In the genomic region with DNA sequence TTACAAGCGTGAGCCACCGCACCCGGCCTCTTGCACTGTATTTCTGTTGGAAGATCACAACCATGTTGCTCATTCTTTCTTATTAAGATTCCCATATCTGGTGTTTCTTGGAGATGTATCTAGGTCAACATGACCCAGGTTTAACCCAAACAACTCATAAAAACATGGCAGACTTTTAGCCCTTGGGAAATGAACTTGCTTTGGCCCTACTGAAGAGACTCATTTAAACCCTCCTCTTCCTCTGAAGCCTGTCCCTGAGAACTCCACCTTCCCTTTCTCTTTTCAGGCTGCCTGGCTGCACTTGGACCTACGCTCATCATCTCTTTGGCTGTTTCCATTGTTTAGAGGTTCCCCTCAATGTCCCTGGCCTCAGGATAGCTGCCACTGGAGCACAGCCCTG, we compare ENCODE assay signal across 19 cellular contexts. TPM values are rescaled to one million over a fixed set of nuclear protein-coding genes. Genes with fewer than 3 reads are reported as not detected.
DNase-seq lines count a peak whose midpoint lies in the region; ATAC-seq and TF ChIP-seq lines count a peak whose summit lies in the region.
"Had no signal": no experiment of that assay in that cellular context is flagged by ENCODE, and none has a peak within 500 bp of the region (broad histone marks: within the 10 kb centered on the region; RNA-seq: fewer than 3 reads in every experiment).

No MANE protein-coding gene starts in this region.

- no peak for ATAC-seq in PC-3
- ATAC-seq in esophagus mucosa: no peak
- no peak for ATAC-seq in HG03095 (IDR thresholded peaks at IDR 0.05; ENCODE audit: unreplicated experiment)

- BruUV-seq in PC-3 (replicated peaks; lab: Mats Ljungman, UMichigan): no TSS peak

- peaks cover 0 to 3% (median 3%) of the 10 kb centered on the region in 3 donors for H3K27me3 Mint-ChIP-seq in immature natural killer cell (ENCODE audit: low read depth in 3 of 3)
- H3K27me3 Mint-ChIP-seq: CD4-positive, alpha-beta T cell had no signal

- no peak overlapping the region for H2AFZ ChIP-seq in PC-3 (ENCODE audit: low read length)

- no peaks in the 10 kb centered on the region for H3F3A ChIP-seq in PC-3 (ENCODE audit: low read length, unreplicated experiment)

- DNase-seq in PC-3: no peak
- no peak for DNase-seq in immature natural killer cell
- DNase-seq: AML-193; CD4-positive, alpha-beta T cell; DMS79; MV-4-11; NCI-H1417; NCI-H2029; NCI-H2171 treated with DMSO at 0.1 percent for 48 hours; NCI-H748 treated with DMSO at 0.1 percent for 48 hours had no signal

- H3K4me1 ChIP-seq in BLaER1 treated with 17β-estradiol and CSF1 and Interleukin-3, amounts not matched to agents 10 nM and 100 nM: peaks cover 33 to 59% (median 42%) of the 10 kb centered on the region in 10 experiments
- H3K4me1 ChIP-seq in PC-3 (ENCODE audit: insufficient read depth, low read length) (peaks cover 32% of the 10 kb centered on the region), neutrophil (ENCODE audit: control insufficient read depth in 1 of 2, insufficient read depth in 1 of 2, low read depth in 1 of 2, low read length in 1 of 2) (peaks cover 23 to 28% of the 10 kb centered on the region in 2 experiments), subcutaneous abdominal adipose tissue (ENCODE audit: control insufficient read depth in 5 of 5, insufficient read depth in 5 of 5, low read length in 5 of 5) (peaks cover 0 to 8% (median 2%) of the 10 kb centered on the region in 5 donors)
- H3K4me1 ChIP-seq: HAP-1, SJSA1 had no signal

- H3K27ac ChIP-seq in BLaER1 treated with 17β-estradiol and CSF1 and Interleukin-3, amounts not matched to agents 10 nM and 100 nM: peak overlapping the region in 8 of 11 experiments; percentile 1 to 72 (median 34); a peak in 7 of 22 replicates
- H3K27ac ChIP-seq in PC-3 (ENCODE audit: low read length) (peak overlapping the region; percentile 75), neutrophil (peak overlapping the region; percentile 94), subcutaneous abdominal adipose tissue (ENCODE audit: low read depth, low read length) (peak overlapping the region; percentile 24)
- H3K27ac ChIP-seq: SJSA1 had no signal

- H4K20me1 ChIP-seq in BLaER1 treated with 17β-estradiol and CSF1 and Interleukin-3, amounts not matched to agents 10 nM and 100 nM: 0 out of 22 replicates have a peak, but pooled peaks cover 0 to 6% (median 0%) of the 10 kb centered on the region in 11 experiments
- H4K20me1 ChIP-seq in PC-3 (ENCODE audit: low read length): no peaks in the 10 kb centered on the region

- no peak overlapping the region for H3K9ac ChIP-seq in BLaER1 treated with 17β-estradiol and CSF1 and Interleukin-3, amounts not matched to agents 10 nM and 100 nM
- H3K9ac ChIP-seq in PC-3 (ENCODE audit: low read length) (peak overlapping the region; percentile 21; the same call in 1 of the 2 replicates), subcutaneous abdominal adipose tissue (ENCODE audit: low read length in 5 of 5) (no peak overlapping the region)

- H3K9me3 Mint-ChIP-seq in immature natural killer cell: no peaks in the 10 kb centered on the region
- H3K9me3 Mint-ChIP-seq: CD4-positive, alpha-beta T cell had no signal

- H3K9me3 ChIP-seq in BLaER1 treated with 17β-estradiol and CSF1 and Interleukin-3, amounts not matched to agents 10 nM and 100 nM (replicated peaks in 1 of 11): peaks cover 28 to 53% (median 38%) of the 10 kb centered on the region in 11 experiments
- H3K9me3 ChIP-seq in PC-3 (ENCODE audit: low read length): no peaks in the 10 kb centered on the region
- no peaks in the 10 kb centered on the region for H3K9me3 ChIP-seq in neutrophil
- H3K9me3 ChIP-seq in subcutaneous abdominal adipose tissue (ENCODE audit: control insufficient read depth in 5 of 5, low read length in 5 of 5): peaks cover 0 to 15% (median 3%) of the 10 kb centered on the region in 5 donors
- H3K9me3 ChIP-seq: HAP-1, SJSA1 had no signal

- H3K27ac Mint-ChIP-seq in immature natural killer cell: peak overlapping the region in 3 of 6 donors; percentile 21 to 58 (median 39)
- H3K27ac Mint-ChIP-seq: CD4-positive, alpha-beta T cell had no signal

- POLR2A ChIA-PET in PC-3 (lab: Charles Lee; ENCODE audit: unreplicated experiment): no interaction called here

- H3K4me3 Mint-ChIP-seq in immature natural killer cell: no peak overlapping the region
- H3K4me3 Mint-ChIP-seq: CD4-positive, alpha-beta T cell had no signal

- peaks cover 36 to 38% of the 10 kb centered on the region in 2 donors for H3K4me1 Mint-ChIP-seq in immature natural killer cell

- H3K79me2 ChIP-seq in PC-3 (ENCODE audit: low read length): no peaks in the 10 kb centered on the region

- H3K36me3 ChIP-seq in BLaER1 treated with 17β-estradiol and CSF1 and Interleukin-3, amounts not matched to agents 10 nM and 100 nM: no peaks in the 10 kb centered on the region
- H3K36me3 ChIP-seq in PC-3 (ENCODE audit: low read depth, low read length): no peaks in the 10 kb centered on the region
- no peaks in the 10 kb centered on the region for H3K36me3 ChIP-seq in neutrophil
- H3K36me3 ChIP-seq in subcutaneous abdominal adipose tissue (ENCODE audit: control insufficient read depth in 5 of 5, insufficient read depth in 5 of 5, low read length in 5 of 5): no peaks in the 10 kb centered on the region
- H3K36me3 ChIP-seq: HAP-1, SJSA1 had no signal

- intact Hi-C loops in PC-3 (cut with micrococcal nuclease): no loop called here

- H3K9me2 ChIP-seq in PC-3 (replicated peaks; ENCODE audit: low read length): no peaks in the 10 kb centered on the region

- H3K27me3 ChIP-seq in BLaER1 treated with 17β-estradiol and CSF1 and Interleukin-3, amounts not matched to agents 10 nM and 100 nM: peaks cover 78 to 99% (median 92%) of the 10 kb centered on the region in 11 experiments
- H3K27me3 ChIP-seq in PC-3 (ENCODE audit: low read length): no peaks in the 10 kb centered on the region
- no peaks in the 10 kb centered on the region for H3K27me3 ChIP-seq in neutrophil
- H3K27me3 ChIP-seq in subcutaneous abdominal adipose tissue (ENCODE audit: control insufficient read depth in 5 of 5, insufficient read depth in 4 of 5, low read length in 5 of 5): peaks cover 9 to 18% (median 14%) of the 10 kb centered on the region in 5 donors
- H3K27me3 ChIP-seq: SJSA1 had no signal

- no peak for TF ChIP-seq CTCF in PC-3 (conservative IDR thresholded peaks at IDR 0.05; ENCODE audit: low read depth, low read length)
- no peak for TF ChIP-seq CTCF in neutrophil (IDR thresholded peaks at IDR 0.05)

- H3K36me3 Mint-ChIP-seq in immature natural killer cell: no peaks in the 10 kb centered on the region

- CTCF ChIA-PET in PC-3 (lab: Charles Lee): interaction anchor here (0.6 kb wide), 1 partner anchor 8 kb away, joined by 3 read pairs; no protein-coding TSS in a partner anchor

- no peak overlapping the region for H3K4me3 ChIP-seq in BLaER1 treated with 17β-estradiol and CSF1 and Interleukin-3, amounts not matched to agents 10 nM and 100 nM
- no peak overlapping the region for H3K4me3 ChIP-seq in PC-3 (ENCODE audit: low read length)
- no peak overlapping the region for H3K4me3 ChIP-seq in neutrophil (ENCODE audit: low read depth in 1 of 2, low read length in 1 of 2)
- no peak overlapping the region for H3K4me3 ChIP-seq in subcutaneous abdominal adipose tissue (ENCODE audit: low read depth in 1 of 5, low read length in 5 of 5)
- H3K4me3 ChIP-seq: HAP-1, SJSA1 had no signal

- peak overlapping the region in 9 of 11 experiments; percentile 64 to 73 (median 68); a peak in 16 of 22 replicates for H3K4me2 ChIP-seq in BLaER1 treated with 17β-estradiol and CSF1 and Interleukin-3, amounts not matched to agents 10 nM and 100 nM
- peak overlapping the region; percentile 33; the same call in 1 of the 2 replicates for H3K4me2 ChIP-seq in PC-3 (ENCODE audit: low read length)

RNA-seq across cellular contexts. Expression of gene OPN1LW, which starts 22.8 kb away (rescaled TPM):
- not detected in 2 replicates for total RNA-seq in PC-3 (2014; rRNA removed)
- polyA plus RNA-seq in immature natural killer cell: not detected
- total RNA-seq in esophagus mucosa: not detected
- total RNA-seq: CD4-positive, alpha-beta T cell; G401; NCI-H460; SJSA1 had no signal

RNA-seq across cellular contexts. Expression of gene MECP2, which starts 23.7 kb away (rescaled TPM):
- total RNA-seq in PC-3 (2014; rRNA removed) (40.8 and 47.3 TPM in 2 replicates), esophagus mucosa (25.1 TPM)
- 10 to 100 TPM; 11.4 to 31.5 (median 18.3) TPM for polyA plus RNA-seq in immature natural killer cell

Comparison
In these comparisons a context has a peak if more than half of its experiments do, and no peak if none do; other contexts are left out.
1. H3K27ac ChIP-seq: peak in every context shown above with its lines; median percentile 94 in neutrophil; 75 in PC-3; 34 in BLaER1 treated with 17β-estradiol and CSF1 and Interleukin-3, amounts not matched to agents 10 nM and 100 nM; 24 in subcutaneous abdominal adipose tissue.